In genomic region chr19:5046339-5047039, GRCh38 we compare ENCODE assay signal across 1 cellular context.
A peak's percentile ranks its signal among the peaks of the same experiment; 100 is the strongest.
TF ChIP-seq lines count a peak whose summit lies in the region.

No MANE protein-coding gene starts in this region.

TF ChIP-seq in HepG2, 621 proteins besides CTCF, POLR2A, EP300 and RAD21 (continued from another document):
- no peak for TF ChIP-seq THAP8 (CRISPR knock-in tag; IDR thresholded peaks at IDR 0.05; ENCODE audit: borderline replicate concordance)
- TF ChIP-seq NFE2L1 (CRISPR knock-in tag; IDR thresholded peaks at IDR 0.05; ENCODE audit: borderline replicate concordance) = no peak
- TF ChIP-seq FOSL1 (CRISPR knock-in tag; IDR thresholded peaks at IDR 0.05; ENCODE audit: borderline replicate concordance) = no peak
- no peak for TF ChIP-seq IRF2 (CRISPR knock-in tag; IDR thresholded peaks at IDR 0.05)
- no peak for TF ChIP-seq ZNF10 (CRISPR knock-in tag; IDR thresholded peaks at IDR 0.05; ENCODE audit: borderline replicate concordance, low read depth)
- TF ChIP-seq IRF1 (CRISPR knock-in tag; IDR thresholded peaks at IDR 0.05; ENCODE audit: low read depth) = no peak
- TF ChIP-seq NBN (conservative IDR thresholded peaks at IDR 0.05) = no peak
- TF ChIP-seq ZBTB33 (CRISPR knock-in tag; IDR thresholded peaks at IDR 0.05) = peak; percentile 96
- TF ChIP-seq ZNF766 (CRISPR knock-in tag; IDR thresholded peaks at IDR 0.05; ENCODE audit: borderline replicate concordance) = no peak
- TF ChIP-seq ZKSCAN8 (CRISPR knock-in tag; IDR thresholded peaks at IDR 0.05; ENCODE audit: borderline replicate concordance) = no peak
- TF ChIP-seq ZFP91 (CRISPR knock-in tag; IDR thresholded peaks at IDR 0.05; ENCODE audit: borderline replicate concordance) = peak; percentile 28; the same call in 1 of the 2 replicates
- no peak for TF ChIP-seq BATF2 (CRISPR knock-in tag; IDR thresholded peaks at IDR 0.05)
- TF ChIP-seq NR1H2 (CRISPR knock-in tag; IDR thresholded peaks at IDR 0.05; ENCODE audit: borderline replicate concordance, low read depth) = no peak
- no peak for TF ChIP-seq ZNF20 (CRISPR knock-in tag; IDR thresholded peaks at IDR 0.05)
- no peak for TF ChIP-seq ZBTB34 (CRISPR knock-in tag; IDR thresholded peaks at IDR 0.05)
- TF ChIP-seq RERE (CRISPR knock-in tag; IDR thresholded peaks at IDR 0.05; ENCODE audit: low read depth) = no peak; the same call in 1 of the 2 replicates
- peak; percentile 18; the same call in 1 of the 2 replicates for TF ChIP-seq ETV5 (CRISPR knock-in tag; IDR thresholded peaks at IDR 0.05; ENCODE audit: borderline replicate concordance)
- TF ChIP-seq XRCC5 (optimal IDR thresholded peaks at IDR 0.05; ENCODE audit: low read length) = peak; percentile 48
- no peak for TF ChIP-seq ATF4 (CRISPR knock-in tag; IDR thresholded peaks at IDR 0.05)
- no peak for TF ChIP-seq ZNF17 (CRISPR knock-in tag; IDR thresholded peaks at IDR 0.05)
- TF ChIP-seq RFXAP (CRISPR knock-in tag; IDR thresholded peaks at IDR 0.05; ENCODE audit: borderline replicate concordance) = no peak
- no peak for TF ChIP-seq ZNF235 (CRISPR knock-in tag; IDR thresholded peaks at IDR 0.05; ENCODE audit: borderline replicate concordance)
- no peak for TF ChIP-seq ZBTB7A (CRISPR knock-in tag; IDR thresholded peaks at IDR 0.05)
- TF ChIP-seq FOXA1 (IDR thresholded peaks at IDR 0.05) = no peak
- TF ChIP-seq FOXA1 (CRISPR knock-in tag; IDR thresholded peaks at IDR 0.05) = peak; percentile 49; the same call in 1 of the 2 replicates
- peak; percentile 44 for TF ChIP-seq PATZ1 (CRISPR knock-in tag; IDR thresholded peaks at IDR 0.05)
